ENCODE assay signal across 22 cellular contexts in genomic region chr12:71890475-71890874, GRCh38. TPM values are rescaled to one million over a fixed set of nuclear protein-coding genes. Genes with fewer than 3 reads are reported as not detected.
DNase-seq lines count a peak whose midpoint lies in the region; ATAC-seq, FAIRE-seq and TF ChIP-seq lines count a peak whose summit lies in the region.
"Had no signal": no experiment of that assay in that cellular context is flagged by ENCODE, and none has a peak within 500 bp of the region (broad histone marks: within the 10 kb centered on the region; RNA-seq: fewer than 3 reads in every experiment).

No MANE protein-coding gene starts in this region.

- H3K9me3 ChIP-seq in GM12878 (replicated peaks; ENCODE audit: control insufficient read depth, insufficient read depth, low read length), result no peaks in the 10 kb centered on the region; the same call in 2 of the 3 replicates
- no peaks in the 10 kb centered on the region for H3K9me3 ChIP-seq in ascending aorta
- H3K9me3 ChIP-seq: A549, BE2C, HAP-1 had no signal

- peak overlapping the region; percentile 59 for H3K27ac Mint-ChIP-seq in activated naive CD4-positive, alpha-beta T cell treated with anti-CD3 and anti-CD28 coated beads, Interleukin-2, amount 50 U/mL, for 24 hours
- H3K27ac Mint-ChIP-seq in activated naive CD4-positive, alpha-beta T cell treated with anti-CD3 and anti-CD28 coated beads, Interleukin-2, amount 50 U/mL, for 72 hours, result no peak overlapping the region
- H3K27ac Mint-ChIP-seq: CD14-positive monocyte; CD4-positive, alpha-beta memory T cell had no signal

- no peaks in the 10 kb centered on the region for H3K27me3 Mint-ChIP-seq in activated naive CD4-positive, alpha-beta T cell treated with anti-CD3 and anti-CD28 coated beads, Interleukin-2, amount 50 U/mL, for 24 hours
- H3K27me3 Mint-ChIP-seq: CD4-positive, alpha-beta memory T cell; IgD-negative memory B cell had no signal

- H2AFZ ChIP-seq in GM12878 (ENCODE audit: control insufficient read depth, low read depth, low read length), result no peak overlapping the region
- H2AFZ ChIP-seq: GM23248 had no signal

- no peak overlapping the region for H3K4me2 ChIP-seq in GM12878 (ENCODE audit: control insufficient read depth, insufficient read depth)
- H3K4me2 ChIP-seq: A549 had no signal

- H3K36me3 ChIP-seq in GM12878 (ENCODE audit: control insufficient read depth in 2 of 2, insufficient read depth in 2 of 2, low read length in 1 of 2), result no peaks in the 10 kb centered on the region
- peaks cover 0 to 22% of the 10 kb centered on the region in 2 donors for H3K36me3 ChIP-seq in ascending aorta
- H3K36me3 ChIP-seq: HAP-1 had no signal

- no peak for TF ChIP-seq POLR2A in GM12878 (IDR thresholded peaks at IDR 0.05; ENCODE audit: low read depth, low read length)

- no peaks in the 10 kb centered on the region for H3K79me2 ChIP-seq in GM12878 (ENCODE audit: control insufficient read depth, insufficient read depth, low read length)

- H3K9ac ChIP-seq in GM12878 (ENCODE audit: control insufficient read depth, insufficient read depth, low read length), result no peak overlapping the region
- H3K9ac ChIP-seq: GM23248 had no signal

- no TSS peak for BruUV-seq in GM12878 (replicated peaks; lab: Mats Ljungman, UMichigan)

- POLR2A ChIA-PET in GM12878 (lab: Charles Lee), result no interaction called here

- H3K27me3 ChIP-seq in GM12878 (replicated peaks in 1 of 2; ENCODE audit: control insufficient read depth in 2 of 2, insufficient read depth in 2 of 2, low read length in 1 of 2) (no peaks in the 10 kb centered on the region), ascending aorta (no peaks in the 10 kb centered on the region)
- H3K27me3 ChIP-seq: BE2C had no signal

- no peaks in the 10 kb centered on the region for H4K20me1 ChIP-seq in GM12878 (ENCODE audit: control insufficient read depth, insufficient read depth)

- no peak overlapping the region for H3K4me3 Mint-ChIP-seq in activated naive CD4-positive, alpha-beta T cell treated with anti-CD3 and anti-CD28 coated beads, Interleukin-2, amount 50 U/mL, for 24 hours
- H3K4me3 Mint-ChIP-seq: CD14-positive monocyte; CD4-positive, alpha-beta memory T cell; IgD-negative memory B cell had no signal

- TF ChIP-seq CTCF in GM12878 (IDR thresholded peaks at IDR 0.05 in 2 of 3, conservative IDR thresholded peaks at IDR 0.05 in 1 of 3; ENCODE audit: control insufficient read depth in 2 of 3, extremely low read depth in 1 of 3, insufficient read depth in 1 of 3, low read depth in 3 of 3, low read length in 3 of 3) (no peak), ascending aorta (IDR thresholded peaks at IDR 0.05) (no peak)

- CTCF ChIA-PET in GM12878 (lab: Yijun Ruan, JAX), result interaction anchor here (2.0 kb wide), 1 partner anchor 44 kb away, joined by 7 read pairs; no protein-coding TSS in a partner anchor

- no peak for ATAC-seq in activated naive CD4-positive, alpha-beta T cell treated with anti-CD3 and anti-CD28 coated beads, Interleukin-2, amount 50 U/mL, for 72 hours
- ATAC-seq in HG02981 (IDR thresholded peaks at IDR 0.05; ENCODE audit: unreplicated experiment) (peak; percentile 44), GM12878 (peak; percentile 42; the same call in 1 of the 3 replicates), HG02938 (IDR thresholded peaks at IDR 0.05; ENCODE audit: unreplicated experiment) (no peak)
- ATAC-seq: A549, HepG2 had no signal

- intact Hi-C loops in GM12878 (cut with micrococcal nuclease; ENCODE audit: unreplicated experiment) (no loop called here), ascending aorta (cut with DNase I) (no loop called here)

- H3K27ac ChIP-seq in GM12878 (ENCODE audit: control insufficient read depth, insufficient read depth), result no peak overlapping the region
- no peak overlapping the region for H3K27ac ChIP-seq in ascending aorta
- H3K27ac ChIP-seq: 22Rv1, A549, GM23248 had no signal

- H3K9me3 Mint-ChIP-seq in activated naive CD4-positive, alpha-beta T cell treated with anti-CD3 and anti-CD28 coated beads, Interleukin-2, amount 50 U/mL, for 24 hours, result no peaks in the 10 kb centered on the region
- no peaks in the 10 kb centered on the region for H3K9me3 Mint-ChIP-seq in activated naive CD4-positive, alpha-beta T cell treated with anti-CD3 and anti-CD28 coated beads, Interleukin-2, amount 50 U/mL, for 72 hours
- H3K9me3 Mint-ChIP-seq: CD4-positive, alpha-beta memory T cell had no signal

- no peak overlapping the region for H3K4me3 ChIP-seq in GM12878
- no peak overlapping the region for H3K4me3 ChIP-seq in ascending aorta
- H3K4me3 ChIP-seq: A549, GM23248, HAP-1 had no signal

- H3K36me3 Mint-ChIP-seq in activated naive CD4-positive, alpha-beta T cell treated with anti-CD3 and anti-CD28 coated beads, Interleukin-2, amount 50 U/mL, for 24 hours, result peaks cover 18% of the 10 kb centered on the region
- peaks cover 12 to 18% of the 10 kb centered on the region in 2 donors for H3K36me3 Mint-ChIP-seq in activated naive CD4-positive, alpha-beta T cell treated with anti-CD3 and anti-CD28 coated beads, Interleukin-2, amount 50 U/mL, for 72 hours

- in situ Hi-C loops in GM12878 (cut with MboI), result no loop called here

- WGBS in GM12878 (ENCODE audit: insufficient coverage, insufficient replicate concordance, low lambda C conversion rate, missing lambda C conversion rate), result 73% methylated on average over 3 of the region's 3 CpGs

- TF ChIP-seq RAD21 in GM12878 (IDR thresholded peaks at IDR 0.05; ENCODE audit: insufficient read depth, low read depth, low read length), result no peak

- H3K4me1 Mint-ChIP-seq in activated naive CD4-positive, alpha-beta T cell treated with anti-CD3 and anti-CD28 coated beads, Interleukin-2, amount 50 U/mL, for 24 hours, result peaks cover 43% of the 10 kb centered on the region

- FAIRE-seq in GM12878 (lab: Jason Lieb, UNC), result no peak
- FAIRE-seq: A549, HepG2 had no signal

- RAD21 ChIA-PET in GM12878 (lab: Charles Lee; ENCODE audit: unreplicated experiment), result no interaction called here

- SMC1A ChIA-PET in GM12878 (lab: Charles Lee; ENCODE audit: uncharacterized antibody, unreplicated experiment), result interaction anchor here (1.6 kb wide), 1 partner anchor 41 kb away, joined by 3 read pairs; no protein-coding TSS in a partner anchor

- no peak for TF ChIP-seq EP300 in GM12878 (IDR thresholded peaks at IDR 0.05; ENCODE audit: borderline replicate concordance in 1 of 2, control insufficient read depth in 1 of 2, low read depth in 2 of 2, low read length in 2 of 2)

- no peak for DNase-seq in activated naive CD4-positive, alpha-beta T cell treated with anti-CD3 and anti-CD28 coated beads, Interleukin-2, amount 50 U/mL, for 72 hours (ENCODE audit: low spot score in 2 of 2)
- DNase-seq in GM12878 (ENCODE audit: low read depth, low spot score) (no peak), AML-193 (lab: John Stamatoyannopoulos, UW) (no peak), ascending aorta (ENCODE audit: low spot score in 2 of 2) (no peak)
- DNase-seq: BE2C; CD4-positive, alpha-beta memory T cell; DMS153; DMS79; GDM1; GM23248; KBM-7 had no signal

- no peaks in the 10 kb centered on the region for H3K4me1 ChIP-seq in GM12878 (ENCODE audit: control insufficient read depth, insufficient read depth, low read length)
- no peaks in the 10 kb centered on the region for H3K4me1 ChIP-seq in ascending aorta
- H3K4me1 ChIP-seq: A549, BE2C, HAP-1 had no signal

RNA-seq across cellular contexts. Expression of gene TPH2, which starts 48.2 kb away (rescaled TPM):
- total RNA-seq in activated naive CD4-positive, alpha-beta T cell treated with anti-CD3 and anti-CD28 coated beads, Interleukin-2, amount 50 U/mL, for 72 hours, result not detected
- not detected in 2 replicates for total RNA-seq in GM12878 (2013; cell fraction: nucleolus; rRNA removed)
- total RNA-seq in GM12878 (2014; rRNA removed), result not detected in 2 replicates
- total RNA-seq in GM12878 (2014; rRNA removed; fragmentation: Illumina TruSeq; extraction: Trizol), result not detected in 2 replicates
- total RNA-seq in GM12878 (2021), result not detected in 2 replicates
- polyA plus RNA-seq in GM12878 (2011; ENCODE audit: low read depth), result not detected
- polyA plus RNA-seq in GM12878 (2011; rRNA removed), result not detected in 2 replicates
- polyA plus RNA-seq in GM12878 (2011; cell fraction: cytosol; rRNA removed), result not detected in 2 replicates
- polyA plus RNA-seq in GM12878 (2011; cell fraction: nucleus; rRNA removed), result 0.18 TPM in 1 of 2 replicates, not detected in the other
- polyA plus RNA-seq in GM12878 (2012), result not detected in 2 replicates
- not detected in 2 replicates for polyA plus RNA-seq in GM12878 (2014; fragmentation: Illumina TruSeq; extraction: Trizol)
- not detected for polyA plus RNA-seq in GM12878 (2014; fragmentation: Nextera tagmentation; extraction: Ambion mirVana)
- not detected in 2 replicates for polyA plus RNA-seq in GM12878 (2014; rRNA removed)
- not detected for polyA plus RNA-seq in GM12878 (2016; fragmentation: Nextera tagmentation; extraction: Ambion mirVana)
- polyA minus RNA-seq in GM12878 (2011; rRNA and poly(A)+ RNA removed), result 0.73 TPM in 1 of 2 replicates, not detected in the other
- not detected in 2 replicates for polyA minus RNA-seq in GM12878 (2011; cell fraction: cytosol; rRNA and poly(A)+ RNA removed)
- polyA minus RNA-seq in GM12878 (2011; cell fraction: nucleus; rRNA and poly(A)+ RNA removed), result 0.24 and 0.48 TPM in 2 replicates
- total RNA-seq in ascending aorta, result not detected
- total RNA-seq: Daoy, GM23248, H4, HepG2 had no signal
- polyA plus RNA-seq: A549; CD14-positive monocyte; CD4-positive, alpha-beta memory T cell; GM23248; HepG2; IgD-negative memory B cell had no signal

RNA-seq across cellular contexts. Expression of gene TBC1D15, which starts 50.9 kb away (rescaled TPM):
- total RNA-seq in activated naive CD4-positive, alpha-beta T cell treated with anti-CD3 and anti-CD28 coated beads, Interleukin-2, amount 50 U/mL, for 72 hours, result 100 to 1,000 TPM in 1 of 2 donors, 10 to 100 TPM in 1; 70.9 to 152 TPM
- total RNA-seq in GM12878 (2013; cell fraction: nucleolus; rRNA removed), result 52.5 and 61.3 TPM in 2 replicates
- 12.3 and 14.9 TPM in 2 replicates for total RNA-seq in GM12878 (2014; rRNA removed)
- 18.3 and 19.0 TPM in 2 replicates for total RNA-seq in GM12878 (2014; rRNA removed; fragmentation: Illumina TruSeq; extraction: Trizol)
- total RNA-seq in GM12878 (2021), result 18.5 and 23.3 TPM in 2 replicates
- polyA plus RNA-seq in GM12878 (2011; ENCODE audit: low read depth), result 16.2 TPM
- polyA plus RNA-seq in GM12878 (2011; rRNA removed), result 34.3 and 57.7 TPM in 2 replicates
- 8.9 and 9.0 TPM in 2 replicates for polyA plus RNA-seq in GM12878 (2011; cell fraction: cytosol; rRNA removed)
- 26.4 TPM in 2 replicates for polyA plus RNA-seq in GM12878 (2011; cell fraction: nucleus; rRNA removed)
- 22.7 and 24.3 TPM in 2 replicates for polyA plus RNA-seq in GM12878 (2012)
- polyA plus RNA-seq in GM12878 (2014; fragmentation: Illumina TruSeq; extraction: Trizol), result 31.1 and 39.5 TPM in 2 replicates
- 10 to 100 TPM; 18.2 TPM for polyA plus RNA-seq in GM12878 (2014; fragmentation: Nextera tagmentation; extraction: Ambion mirVana)
- 14.8 and 16.6 TPM in 2 replicates for polyA plus RNA-seq in GM12878 (2014; rRNA removed)
- polyA plus RNA-seq in GM12878 (2016; fragmentation: Nextera tagmentation; extraction: Ambion mirVana), result 10 to 100 TPM; 19.1 to 22.9 TPM
- 19.0 and 33.1 TPM in 2 replicates for polyA minus RNA-seq in GM12878 (2011; rRNA and poly(A)+ RNA removed)
- 6.4 and 7.6 TPM in 2 replicates for polyA minus RNA-seq in GM12878 (2011; cell fraction: cytosol; rRNA and poly(A)+ RNA removed)
- 12.8 and 20.4 TPM in 2 replicates for polyA minus RNA-seq in GM12878 (2011; cell fraction: nucleus; rRNA and poly(A)+ RNA removed)
- total RNA-seq in ascending aorta, result 18.3 TPM

Comparison
In these comparisons a context has a peak if more than half of its experiments do, and no peak if none do; other contexts are left out.
1. ATAC-seq: peak in HG02981 (single experiment) and GM12878 (single experiment); none in activated naive CD4-positive, alpha-beta T cell treated with anti-CD3 and anti-CD28 coated beads, Interleukin-2, amount 50 U/mL, for 72 hours (0 of 2) and HG02938 (single experiment).